Comparison of ENCODE assay signal across 13 cellular contexts in genomic region chr14:94341654-94342333, GRCh38. TPM values are rescaled to one million over a fixed set of nuclear protein-coding genes. Genes with fewer than 3 reads are reported as not detected.
DNase-seq lines count a peak whose midpoint lies in the region; ATAC-seq and TF ChIP-seq lines count a peak whose summit lies in the region.
"Had no signal": no experiment of that assay in that cellular context is flagged by ENCODE, and none has a peak within 500 bp of the region (broad histone marks: within the 10 kb centered on the region; RNA-seq: fewer than 3 reads in every experiment).

No MANE protein-coding gene starts in this region.

- intact Hi-C loops in Right ventricle myocardium superior (cut with DNase I) = no loop called here
- intact Hi-C loops in cardiac septum (cut with DNase I) = no loop called here
- intact Hi-C loops in activated T-helper 1 cell treated with anti-CD3 and anti-CD28 coated beads, Interleukin-12 subunit alpha, Interleukin-12 subunit beta, Interleukin-2, Interleukin-4 antibody, amounts not matched to agents 30 ng/mL and 10 ng/mL and 1 ng/mL, durations not matched to agents 14 hours and 24 hours and 36 hours (cut with micrococcal nuclease) = no loop called here
- intact Hi-C loops in right cardiac atrium (cut with DNase I) = no loop called here
- intact Hi-C loops in ovary (cut with DNase I) = no loop called here

- TF ChIP-seq EP300 in upper lobe of left lung (IDR thresholded peaks at IDR 0.05) (no peak), ovary (IDR thresholded peaks at IDR 0.05) (no peak)

- ATAC-seq in Right ventricle myocardium superior (ENCODE audit: poor library complexity) (peak; percentile 50), right cardiac atrium (peak; percentile 61 to 62), upper lobe of left lung (ENCODE audit: low FRiP score in 2 of 2) (peak; percentile 59 to 65), HG02759 (IDR thresholded peaks at IDR 0.05; ENCODE audit: unreplicated experiment) (no peak)

- DNase-seq in Right ventricle myocardium superior = no peak
- DNase-seq in cardiac septum (ENCODE audit: low spot score) = no peak
- DNase-seq in activated T-helper 1 cell treated with anti-CD3 and anti-CD28 coated beads, Interleukin-12 subunit alpha, Interleukin-12 subunit beta, Interleukin-2, Interleukin-4 antibody, amounts not matched to agents 30 ng/mL and 10 ng/mL and 1 ng/mL, durations not matched to agents 14 hours and 24 hours and 36 hours (ENCODE audit: low spot score) = no peak
- DNase-seq in right cardiac atrium = no peak
- peak in 1 of 2 donors; percentile 55 for DNase-seq in upper lobe of left lung
- no peak for DNase-seq in D341Med (ENCODE audit: low spot score)
- no peak for DNase-seq in ovary
- DNase-seq: NCI-H187 had no signal

- no peak overlapping the region for H3K4me3 Mint-ChIP-seq in activated T-helper 1 cell treated with anti-CD3 and anti-CD28 coated beads, Interleukin-12 subunit alpha, Interleukin-12 subunit beta, Interleukin-2, Interleukin-4 antibody, amounts not matched to agents 30 ng/mL and 10 ng/mL and 1 ng/mL, durations not matched to agents 14 hours and 24 hours and 36 hours

- TF ChIP-seq CTCF in upper lobe of left lung (IDR thresholded peaks at IDR 0.05) (no peak), ovary (IDR thresholded peaks at IDR 0.05) (no peak)

- 33% methylated on average over 5 of the region's 5 CpGs for WGBS in right cardiac atrium
- WGBS in upper lobe of left lung, 2 donors = 36 to 41% methylated on average over 5 of the region's 5 CpGs
- WGBS in ovary, 3 donors = 61 to 66% (median 65%) methylated on average over 5 of the region's 5 CpGs

- no peaks in the 10 kb centered on the region for H3K36me3 ChIP-seq in upper lobe of left lung
- H3K36me3 ChIP-seq in ovary = no peaks in the 10 kb centered on the region

- no peaks in the 10 kb centered on the region for H3K27me3 ChIP-seq in right cardiac atrium (ENCODE audit: control insufficient read depth, insufficient read depth)
- no peaks in the 10 kb centered on the region for H3K27me3 ChIP-seq in upper lobe of left lung
- H3K27me3 ChIP-seq in ovary = no peaks in the 10 kb centered on the region

- no peak for TF ChIP-seq POLR2A in upper lobe of left lung (IDR thresholded peaks at IDR 0.05)
- TF ChIP-seq POLR2A in ovary (IDR thresholded peaks at IDR 0.05) = no peak

- H3K27ac ChIP-seq in right cardiac atrium (ENCODE audit: low read length) (peak overlapping the region; percentile 30), upper lobe of left lung (peak overlapping the region in 1 of 4 donors; percentile 39), ovary (no peak overlapping the region)

- H3K4me1 Mint-ChIP-seq in activated T-helper 1 cell treated with anti-CD3 and anti-CD28 coated beads, Interleukin-12 subunit alpha, Interleukin-12 subunit beta, Interleukin-2, Interleukin-4 antibody, amounts not matched to agents 30 ng/mL and 10 ng/mL and 1 ng/mL, durations not matched to agents 14 hours and 24 hours and 36 hours (ENCODE audit: low read depth) = peaks cover 13% of the 10 kb centered on the region

- H3K4me3 ChIP-seq in right cardiac atrium (ENCODE audit: low read length) (no peak overlapping the region), upper lobe of left lung (no peak overlapping the region), ovary (no peak overlapping the region)

- peak overlapping the region; percentile 9 for H3K27ac Mint-ChIP-seq in activated T-helper 1 cell treated with anti-CD3 and anti-CD28 coated beads, Interleukin-12 subunit alpha, Interleukin-12 subunit beta, Interleukin-2, Interleukin-4 antibody, amounts not matched to agents 30 ng/mL and 10 ng/mL and 1 ng/mL, durations not matched to agents 14 hours and 24 hours and 36 hours
- H3K27ac Mint-ChIP-seq: progenitor cell of endocrine pancreas had no signal

- H3K4me1 ChIP-seq in right cardiac atrium (ENCODE audit: control insufficient read depth, insufficient read depth, low read length) (peaks cover 2% of the 10 kb centered on the region), upper lobe of left lung (peaks cover 0 to 15% (median 7%) of the 10 kb centered on the region in 4 donors), ovary (ENCODE audit: insufficient read depth) (peaks cover 3% of the 10 kb centered on the region)

- H3K36me3 Mint-ChIP-seq in activated T-helper 1 cell treated with anti-CD3 and anti-CD28 coated beads, Interleukin-12 subunit alpha, Interleukin-12 subunit beta, Interleukin-2, Interleukin-4 antibody, amounts not matched to agents 30 ng/mL and 10 ng/mL and 1 ng/mL, durations not matched to agents 14 hours and 24 hours and 36 hours (ENCODE audit: low read depth) = peaks cover 2% of the 10 kb centered on the region
- H3K36me3 Mint-ChIP-seq: CD4-positive, alpha-beta memory T cell had no signal

- no peaks in the 10 kb centered on the region for H3K9me3 ChIP-seq in right cardiac atrium (ENCODE audit: control insufficient read depth, low read length)
- no peaks in the 10 kb centered on the region for H3K9me3 ChIP-seq in upper lobe of left lung
- H3K9me3 ChIP-seq in ovary = no peaks in the 10 kb centered on the region

- peaks cover 6% of the 10 kb centered on the region for H3K27me3 Mint-ChIP-seq in activated T-helper 1 cell treated with anti-CD3 and anti-CD28 coated beads, Interleukin-12 subunit alpha, Interleukin-12 subunit beta, Interleukin-2, Interleukin-4 antibody, amounts not matched to agents 30 ng/mL and 10 ng/mL and 1 ng/mL, durations not matched to agents 14 hours and 24 hours and 36 hours (ENCODE audit: insufficient read depth)

- peaks cover 26% of the 10 kb centered on the region for H3K9me3 Mint-ChIP-seq in activated T-helper 1 cell treated with anti-CD3 and anti-CD28 coated beads, Interleukin-12 subunit alpha, Interleukin-12 subunit beta, Interleukin-2, Interleukin-4 antibody, amounts not matched to agents 30 ng/mL and 10 ng/mL and 1 ng/mL, durations not matched to agents 14 hours and 24 hours and 36 hours

RNA-seq across cellular contexts. Expression of gene SERPINA6, which starts 18.7 kb away (rescaled TPM):
- not detected for total RNA-seq in Right ventricle myocardium superior
- not detected for total RNA-seq in cardiac septum
- not detected in 2 replicates for total RNA-seq in activated T-helper 1 cell treated with anti-CD3 and anti-CD28 coated beads, Interleukin-12 subunit alpha, Interleukin-12 subunit beta, Interleukin-2, Interleukin-4 antibody, amounts not matched to agents 30 ng/mL and 10 ng/mL and 1 ng/mL, durations not matched to agents 14 hours and 24 hours and 36 hours
- total RNA-seq in right cardiac atrium = not detected
- polyA plus RNA-seq in right cardiac atrium = not detected
- under 1 TPM in 3 of 6 donors, not detected in 3; 0.46 to 0.51 (median 0.49) TPM for total RNA-seq in upper lobe of left lung
- total RNA-seq in ovary = 10 to 100 TPM in 1 of 7 donors, under 1 TPM in 2, not detected in 4; 0.35 to 15.4 (median 0.56) TPM
- under 1 TPM; 0.18 to 0.68 TPM for polyA plus RNA-seq in ovary
- total RNA-seq: CD4-positive, alpha-beta memory T cell; kidney epithelial cell had no signal
- polyA plus RNA-seq: CD4-positive, alpha-beta memory T cell had no signal

RNA-seq across cellular contexts. Expression of gene SERPINA2, which starts 24.7 kb away (rescaled TPM):
- total RNA-seq in Right ventricle myocardium superior = not detected
- not detected for total RNA-seq in cardiac septum
- not detected in 2 replicates for total RNA-seq in activated T-helper 1 cell treated with anti-CD3 and anti-CD28 coated beads, Interleukin-12 subunit alpha, Interleukin-12 subunit beta, Interleukin-2, Interleukin-4 antibody, amounts not matched to agents 30 ng/mL and 10 ng/mL and 1 ng/mL, durations not matched to agents 14 hours and 24 hours and 36 hours
- total RNA-seq in right cardiac atrium = not detected
- polyA plus RNA-seq in right cardiac atrium = not detected
- not detected for total RNA-seq in upper lobe of left lung
- not detected for total RNA-seq in ovary
- not detected for polyA plus RNA-seq in ovary
- total RNA-seq: CD4-positive, alpha-beta memory T cell; HT-29; kidney epithelial cell; progenitor cell of endocrine pancreas had no signal
- polyA plus RNA-seq: CD4-positive, alpha-beta memory T cell had no signal

RNA-seq across cellular contexts. Expression of gene SERPINA1, which starts 46.6 kb away (rescaled TPM):
- total RNA-seq in Right ventricle myocardium superior (5.0 TPM), cardiac septum (6.0 TPM), right cardiac atrium (10 to 100 TPM in 1 of 4 donors, 1 to 10 TPM in 3; 3.1 to 10.3 (median 8.4) TPM), upper lobe of left lung (1,000 to 10,000 TPM in 1 of 6 donors, 100 to 1,000 TPM in 5; 205 to 1,050 (median 637) TPM), ovary (10 to 100 TPM in 3 of 7 donors, 1 to 10 TPM in 4; 1.2 to 23.9 (median 9.9) TPM)
- total RNA-seq in activated T-helper 1 cell treated with anti-CD3 and anti-CD28 coated beads, Interleukin-12 subunit alpha, Interleukin-12 subunit beta, Interleukin-2, Interleukin-4 antibody, amounts not matched to agents 30 ng/mL and 10 ng/mL and 1 ng/mL, durations not matched to agents 14 hours and 24 hours and 36 hours = 0.12 TPM in 1 of 2 replicates, not detected in the other
- polyA plus RNA-seq in right cardiac atrium (2.0 TPM), ovary (10 to 100 TPM in 1 of 2 donors, 1 to 10 TPM in 1; 1.9 to 25.7 TPM)
- polyA plus RNA-seq: CD4-positive, alpha-beta memory T cell had no signal

RNA-seq across cellular contexts. Expression of gene SERPINA10, which starts 48.7 kb away (rescaled TPM):
- total RNA-seq in Right ventricle myocardium superior = not detected
- not detected for total RNA-seq in cardiac septum
- not detected in 2 replicates for total RNA-seq in activated T-helper 1 cell treated with anti-CD3 and anti-CD28 coated beads, Interleukin-12 subunit alpha, Interleukin-12 subunit beta, Interleukin-2, Interleukin-4 antibody, amounts not matched to agents 30 ng/mL and 10 ng/mL and 1 ng/mL, durations not matched to agents 14 hours and 24 hours and 36 hours
- not detected for total RNA-seq in right cardiac atrium
- not detected for polyA plus RNA-seq in right cardiac atrium
- under 1 TPM in 1 of 6 donors, not detected in 5; 0.10 TPM for total RNA-seq in upper lobe of left lung
- under 1 TPM in 1 of 7 donors, not detected in 6; 0.05 TPM for total RNA-seq in ovary
- not detected for polyA plus RNA-seq in ovary
- total RNA-seq: CD4-positive, alpha-beta memory T cell; HT-29; kidney epithelial cell had no signal
- polyA plus RNA-seq: CD4-positive, alpha-beta memory T cell had no signal

Comparison
In these comparisons a context has a peak if more than half of its experiments do, and no peak if none do; other contexts are left out.
1. RNA of gene SERPINA1, which starts 46.6 kb away (total RNA-seq): 205 to 1,050 TPM in upper lobe of left lung; 1.2 to 23.9 TPM in ovary, 3.1 to 10.3 TPM in right cardiac atrium, 6.0 TPM in cardiac septum (single experiment), 5.0 TPM in Right ventricle myocardium superior (single experiment) and 0.12 TPM in activated T-helper 1 cell treated with anti-CD3 and anti-CD28 coated beads, Interleukin-12 subunit alpha, Interleukin-12 subunit beta, Interleukin-2, Interleukin-4 antibody, amounts not matched to agents 30 ng/mL and 10 ng/mL and 1 ng/mL, durations not matched to agents 14 hours and 24 hours and 36 hours; every median in the first group is over 4 times any median in the second.